ENCODE assay signal across 20 cellular contexts in genomic region chr14:99342906-99343305, GRCh38.
"Had no signal": no experiment of that assay in that cellular context is flagged by ENCODE, and none has a peak within 500 bp of the region (broad histone marks: within the 10 kb centered on the region; RNA-seq: fewer than 3 reads in every experiment).

No MANE protein-coding gene starts in this region.

- H3K4me1 ChIP-seq: esophagus muscularis mucosa, foreskin keratinocyte, gastroesophageal sphincter, heart left ventricle, left lung, lower lobe of right lung had no signal

- H3K36me3 ChIP-seq: esophagus muscularis mucosa, gastroesophageal sphincter, heart left ventricle, left lung, lower lobe of right lung had no signal

- ATAC-seq: foreskin keratinocyte, gastroesophageal sphincter, heart left ventricle, left cardiac atrium, left lung, left ventricle myocardium superior, lower lobe of right lung, mucosa of descending colon had no signal

- H3K79me2 ChIP-seq: hepatocyte had no signal

- H3K9me3 Mint-ChIP-seq: immature natural killer cell had no signal

- H3K27me3 ChIP-seq: hepatocyte had no signal

- H3K9me3 ChIP-seq: lower lobe of right lung, mucosa of descending colon had no signal

- H3K4me3 Mint-ChIP-seq: immature natural killer cell, mesothelial cell of epicardium had no signal

- DNase-seq: dermis blood vessel endothelial cell; dorsolateral prefrontal cortex; effector CD4-positive, alpha-beta T cell; effector memory CD4-positive, alpha-beta T cell; foreskin keratinocyte; heart left ventricle; hypothalamus; islet precursor cell; left cardiac atrium; left lung; left ventricle myocardium superior; lower lobe of right lung; mesenchymal stem cell; mucosa of descending colon had no signal

- H3K27ac ChIP-seq: coronary artery, dorsolateral prefrontal cortex, esophagus muscularis mucosa, foreskin keratinocyte, gastroesophageal sphincter, heart left ventricle, hepatocyte, left lung, lower lobe of right lung had no signal

- H2AFZ ChIP-seq: hepatocyte had no signal

- H3K27ac Mint-ChIP-seq: mesothelial cell of epicardium had no signal

- H3K36me3 Mint-ChIP-seq: immature natural killer cell, mesothelial cell of epicardium had no signal

- H3K4me3 ChIP-seq: coronary artery, dorsolateral prefrontal cortex, esophagus muscularis mucosa, gastroesophageal sphincter, heart left ventricle, hepatocyte, left lung, lower lobe of right lung, mucosa of descending colon had no signal

- H3K4me2 ChIP-seq: hepatocyte had no signal
